ENCODE assay signal across 8 cellular contexts in the genomic region with DNA sequence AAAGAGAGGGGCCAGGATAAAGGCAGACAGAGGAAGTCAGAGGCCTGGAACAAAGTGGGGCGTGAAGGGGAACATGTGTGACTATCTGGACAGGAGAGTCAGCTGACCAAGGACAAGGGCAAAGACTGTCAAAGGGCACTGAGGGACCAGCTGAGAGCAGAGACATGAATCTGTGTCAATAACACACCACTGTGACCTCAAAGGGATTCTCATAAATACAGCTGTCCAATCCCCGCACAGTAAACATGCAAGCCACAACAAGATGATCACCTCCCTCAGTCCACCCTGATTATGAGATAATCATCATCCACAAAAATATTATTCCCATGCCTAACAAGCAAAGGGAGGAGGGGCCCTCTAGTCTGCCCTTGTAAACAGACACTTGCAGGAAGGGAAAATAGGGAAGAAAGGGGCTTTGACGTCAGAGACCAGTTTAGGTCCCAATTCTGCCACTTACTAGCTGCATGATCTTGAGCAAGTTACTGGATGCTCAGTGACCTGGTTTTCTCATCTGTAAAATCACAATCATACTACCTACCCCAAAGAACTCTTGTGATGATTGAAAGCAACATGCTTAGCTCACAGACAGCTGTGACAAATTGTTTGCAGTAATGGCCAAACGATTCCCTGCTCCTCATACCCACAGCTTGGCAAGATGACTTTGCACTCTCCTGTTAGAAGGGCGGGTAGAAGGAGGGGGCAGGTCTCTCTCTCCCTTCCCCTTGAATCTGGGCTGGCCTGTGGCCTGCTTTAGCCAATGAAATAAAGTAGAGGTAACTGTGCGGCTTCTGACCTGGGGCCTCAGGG. TPM values are rescaled to one million over a fixed set of nuclear protein-coding genes. Genes with fewer than 3 reads are reported as not detected.
DNase-seq lines count a peak whose midpoint lies in the region; ATAC-seq and TF ChIP-seq lines count a peak whose summit lies in the region.

No MANE protein-coding gene starts in this region.

- peaks cover 58% of the 10 kb centered on the region for H3K4me1 Mint-ChIP-seq in progenitor cell of endocrine pancreas (ENCODE audit: low read depth)

- peaks cover 99% of the 10 kb centered on the region for H3K79me2 ChIP-seq in MM.1S (ENCODE audit: low read length)

- no peaks in the 10 kb centered on the region for H3K9me3 Mint-ChIP-seq in progenitor cell of endocrine pancreas (ENCODE audit: low read depth)

- H3K36me3 ChIP-seq in SJCRH30 (no peaks in the 10 kb centered on the region), MM.1S (replicated peaks; ENCODE audit: insufficient read depth, low read length) (no peaks in the 10 kb centered on the region)

- H3K4me2 ChIP-seq in MM.1S (ENCODE audit: low read depth, low read length) = no peak overlapping the region

- H3K27ac ChIP-seq in SJCRH30 (peak overlapping the region; percentile 76), MM.1S (ENCODE audit: low read length) (no peak overlapping the region)

- ATAC-seq in Right ventricle myocardium superior (ENCODE audit: poor library complexity) = peak; percentile 47
- ATAC-seq in GM18868 (IDR thresholded peaks at IDR 0.05; ENCODE audit: unreplicated experiment) = no peak
- ATAC-seq in HG03039 (IDR thresholded peaks at IDR 0.05; ENCODE audit: unreplicated experiment) = no peak

- no peak overlapping the region for H3K4me3 Mint-ChIP-seq in progenitor cell of endocrine pancreas (ENCODE audit: low read depth)

- H3K27me3 Mint-ChIP-seq in progenitor cell of endocrine pancreas = no peaks in the 10 kb centered on the region

- H3K36me3 Mint-ChIP-seq in progenitor cell of endocrine pancreas (ENCODE audit: insufficient read depth) = no peaks in the 10 kb centered on the region

- no peaks in the 10 kb centered on the region for H3F3A ChIP-seq in MM.1S (ENCODE audit: insufficient read depth, low read length)

- peak overlapping the region; percentile 29 for H3K27ac Mint-ChIP-seq in progenitor cell of endocrine pancreas

- H4K20me1 ChIP-seq in MM.1S (ENCODE audit: insufficient read depth, low read length) = no peaks in the 10 kb centered on the region

- H2AFZ ChIP-seq in MM.1S (ENCODE audit: low read length) = no peak overlapping the region

- peaks cover 60% of the 10 kb centered on the region for H3K4me1 ChIP-seq in SJCRH30
- H3K4me1 ChIP-seq in MM.1S (ENCODE audit: low read length) = no peaks in the 10 kb centered on the region

- H3K9me2 ChIP-seq in MM.1S (replicated peaks; ENCODE audit: insufficient read depth, low read length) = no peaks in the 10 kb centered on the region

- H3K9me3 ChIP-seq in SJCRH30 (replicated peaks) (no peaks in the 10 kb centered on the region), MM.1S (replicated peaks; ENCODE audit: insufficient read depth, low read length) (no peaks in the 10 kb centered on the region)

- H3K4me3 ChIP-seq in SJCRH30 (no peak overlapping the region), MM.1S (ENCODE audit: low read length) (no peak overlapping the region)

- H3K27me3 ChIP-seq in SJCRH30 = no peaks in the 10 kb centered on the region
- H3K27me3 ChIP-seq in MM.1S (replicated peaks; ENCODE audit: insufficient read depth, low read length) = no peaks in the 10 kb centered on the region

- H3K9ac ChIP-seq in MM.1S (ENCODE audit: low read length) = no peak overlapping the region

- intact Hi-C loops in Right ventricle myocardium superior (cut with DNase I) = no loop called here

- TF ChIP-seq CTCF in progenitor cell of endocrine pancreas (IDR thresholded peaks at IDR 0.05; ENCODE audit: unreplicated experiment) = no peak
- no peak for TF ChIP-seq CTCF in MM.1S (IDR thresholded peaks at IDR 0.05; ENCODE audit: low read length)

- DNase-seq in GF-D8 (lab: John Stamatoyannopoulos, UW) (peak; percentile 21), SJCRH30 (peak; percentile 79 to 84), Right ventricle myocardium superior (no peak), progenitor cell of endocrine pancreas (ENCODE audit: low spot score, unreplicated experiment) (no peak), MM.1S (no peak), NCI-H1436 (lab: John Stamatoyannopoulos, UW) (no peak)

RNA-seq across cellular contexts. Expression of gene RAPGEF1, which starts 41.8 kb away (rescaled TPM):
- total RNA-seq in SJCRH30 (2014; rRNA removed; shearing (Covaris generic)) = 78.5 and 82.0 TPM in 2 replicates
- total RNA-seq in Right ventricle myocardium superior (119 TPM), progenitor cell of endocrine pancreas (57.3 and 62.8 TPM in 2 replicates)

Comparison
In these comparisons a context has a peak if more than half of its experiments do, and no peak if none do; other contexts are left out.
1. DNase-seq: peak in GF-D8 (single experiment) and SJCRH30 (2 of 2); none in Right ventricle myocardium superior (single experiment), progenitor cell of endocrine pancreas (single experiment), MM.1S (single experiment) and NCI-H1436 (single experiment).